Comparison of ENCODE assay signal across 16 cellular contexts in the genomic region with DNA sequence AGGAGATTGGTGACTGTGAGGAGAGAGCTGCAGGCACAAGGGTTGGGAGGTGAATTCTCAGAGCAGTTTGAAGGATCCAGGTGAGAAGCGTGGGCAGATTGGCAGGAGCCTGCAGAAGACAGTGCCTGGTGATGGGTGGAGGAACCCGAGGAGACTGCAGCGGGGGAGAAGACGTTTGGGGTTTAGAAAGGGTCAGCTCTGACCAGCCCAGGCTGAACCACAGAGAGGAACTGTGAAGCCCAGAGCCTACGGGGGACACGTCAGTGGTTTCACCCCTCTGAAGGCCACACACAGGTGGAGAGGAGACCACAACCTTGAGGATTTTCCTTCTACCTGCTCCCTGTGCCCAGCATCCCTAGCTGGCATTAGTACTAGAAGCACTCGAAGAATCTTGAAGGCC.
"Had no signal": no experiment of that assay in that cellular context is flagged by ENCODE, and none has a peak within 500 bp of the region (broad histone marks: within the 10 kb centered on the region; RNA-seq: fewer than 3 reads in every experiment).

No MANE protein-coding gene starts in this region.

- ATAC-seq: activated T-cell treated with anti-CD3 and anti-CD28 coated beads, Interleukin-2, amount 50 U/mL, for 72 hours; esophagus mucosa; left ventricle myocardium superior; stimulated activated naive CD8-positive, alpha-beta T cell treated with anti-CD3 and anti-CD28 coated beads, Interleukin-15, amount 100 ng/mL, for 72 hours had no signal

- H3K36me3 Mint-ChIP-seq: activated naive CD8-positive, alpha-beta T cell treated with anti-CD3 and anti-CD28 coated beads, Interleukin-2, amount 10 ng/mL, durations not matched to agents 7 days and 5 days; neural progenitor cell had no signal

- H3K4me3 Mint-ChIP-seq: activated CD4-positive, alpha-beta memory T cell treated with anti-CD3 and anti-CD28 coated beads, Interleukin-2, amount 10 ng/mL, durations not matched to agents 7 days and 5 days; activated naive CD8-positive, alpha-beta T cell treated with anti-CD3 and anti-CD28 coated beads, Interleukin-2, amount 10 ng/mL, durations not matched to agents 7 days and 5 days; activated T-cell treated with anti-CD3 and anti-CD28 coated beads, Interleukin-2, amount 50 U/mL, for 72 hours; neural progenitor cell; stimulated activated naive CD8-positive, alpha-beta T cell treated with anti-CD3 and anti-CD28 coated beads, Interleukin-15, amount 100 ng/mL, for 72 hours had no signal

- H3K9me3 Mint-ChIP-seq: activated CD4-positive, alpha-beta memory T cell treated with anti-CD3 and anti-CD28 coated beads, Interleukin-2, amount 10 ng/mL, durations not matched to agents 7 days and 5 days; activated naive CD8-positive, alpha-beta T cell treated with anti-CD3 and anti-CD28 coated beads, Interleukin-2, amount 10 ng/mL, durations not matched to agents 7 days and 5 days; activated T-cell treated with anti-CD3 and anti-CD28 coated beads, Interleukin-2, amount 50 U/mL, for 72 hours; neural progenitor cell had no signal

- DNase-seq: activated CD4-positive, alpha-beta memory T cell treated with anti-CD3 and anti-CD28 coated beads, Interleukin-2, amount 10 ng/mL, durations not matched to agents 7 days and 5 days; activated naive CD8-positive, alpha-beta T cell treated with anti-CD3 and anti-CD28 coated beads, Interleukin-2, amount 10 ng/mL, durations not matched to agents 7 days and 5 days; activated T-cell treated with anti-CD3 and anti-CD28 coated beads, Interleukin-2, amount 50 U/mL, for 72 hours; glutamatergic neuron; left ventricle myocardium superior; mesendoderm; retina; stimulated activated CD4-positive, alpha-beta T cell treated with anti-CD3 and anti-CD28 coated beads, Interleukin-4, amount 100 ng/mL, for 1 hour; stimulated activated CD8-positive, alpha-beta memory T cell treated with anti-CD3 and anti-CD28 coated beads, Interleukin-4, amount 100 ng/mL, for 48 hours; stimulated activated naive CD8-positive, alpha-beta T cell treated with anti-CD3 and anti-CD28 coated beads, Interleukin-15, amount 100 ng/mL, for 72 hours; T1000; testis had no signal

- FAIRE-seq: endometrium, islet of Langerhans had no signal

- H3K4me1 Mint-ChIP-seq: activated CD4-positive, alpha-beta memory T cell treated with anti-CD3 and anti-CD28 coated beads, Interleukin-2, amount 10 ng/mL, durations not matched to agents 7 days and 5 days; activated naive CD8-positive, alpha-beta T cell treated with anti-CD3 and anti-CD28 coated beads, Interleukin-2, amount 10 ng/mL, durations not matched to agents 7 days and 5 days; stimulated activated naive CD8-positive, alpha-beta T cell treated with anti-CD3 and anti-CD28 coated beads, Interleukin-15, amount 100 ng/mL, for 72 hours had no signal

- H3K27ac Mint-ChIP-seq: activated CD4-positive, alpha-beta memory T cell treated with anti-CD3 and anti-CD28 coated beads, Interleukin-2, amount 10 ng/mL, durations not matched to agents 7 days and 5 days; activated naive CD8-positive, alpha-beta T cell treated with anti-CD3 and anti-CD28 coated beads, Interleukin-2, amount 10 ng/mL, durations not matched to agents 7 days and 5 days; activated T-cell treated with anti-CD3 and anti-CD28 coated beads, Interleukin-2, amount 50 U/mL, for 72 hours; neural progenitor cell had no signal
